In the genomic region with DNA sequence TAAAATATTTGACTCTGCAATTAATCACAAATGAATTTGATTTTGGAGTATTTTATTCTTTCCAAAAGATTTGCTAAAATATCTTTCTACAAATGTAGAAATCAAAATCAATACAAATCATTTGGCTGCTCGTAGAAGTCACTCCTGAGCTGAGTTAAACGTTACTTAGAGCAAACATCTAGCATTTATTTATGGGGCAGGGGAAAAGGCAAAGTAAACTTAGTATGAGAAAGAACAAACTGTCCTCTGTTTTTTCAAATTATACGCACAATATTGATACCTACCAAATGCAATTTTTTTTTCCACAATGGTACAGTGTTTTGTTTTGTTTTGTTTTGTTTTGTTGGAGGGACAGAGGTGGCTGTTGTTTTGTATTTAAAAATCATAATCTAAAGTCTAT, we compare ENCODE assay signal across 1 cellular context.
TF ChIP-seq lines count a peak whose summit lies in the region.

No MANE protein-coding gene starts in this region.

TF ChIP-seq in GM23338, 12 proteins besides CTCF, POLR2A, EP300 and RAD21 (continued from another document):
- TF ChIP-seq ZNF462 (CRISPR knock-in tag; IDR thresholded peaks at IDR 0.05) (no peak), ZNF331 (CRISPR knock-in tag; IDR thresholded peaks at IDR 0.05; ENCODE audit: low read depth) (no peak), NANOG (IDR thresholded peaks at IDR 0.05; ENCODE audit: borderline replicate concordance) (no peak), EZH2 (IDR thresholded peaks at IDR 0.05; ENCODE audit: low read depth, unreplicated experiment) (no peak), STAT1 (IDR thresholded peaks at IDR 0.05; ENCODE audit: unreplicated experiment) (no peak)
TF ChIP-seq in GM23338: peak in this region for 0.
